14 cellular contexts compared by ENCODE assay signal in genomic region chr9:120441446-120442279, GRCh38.
DNase-seq lines count a peak whose midpoint lies in the region; ATAC-seq and TF ChIP-seq lines count a peak whose summit lies in the region.
"Had no signal": no experiment of that assay in that cellular context is flagged by ENCODE, and none has a peak within 500 bp of the region (broad histone marks: within the 10 kb centered on the region; RNA-seq: fewer than 3 reads in every experiment).

No MANE protein-coding gene starts in this region.

- CTCF ChIA-PET in IMR-90 (lab: Yijun Ruan, JAX): no interaction called here

- WGBS in IMR-90 (ENCODE audit: extremely low coverage in 2 of 2, insufficient read length in 1 of 2), 2 experiments: no CpG with 5 or more reads among the region's 9 CpGs

- peaks cover 29% of the 10 kb centered on the region for H3K9me1 ChIP-seq in IMR-90 (ENCODE audit: insufficient read depth, low read length)

- H2BK120ac ChIP-seq in IMR-90 (ENCODE audit: low read depth, low read length): peak overlapping the region; percentile 70

- no peaks in the 10 kb centered on the region for H3K27me3 Mint-ChIP-seq in activated CD4-positive, alpha-beta T cell treated with anti-CD3 and anti-CD28 coated beads, Interleukin-2, amount 10 ng/mL, durations not matched to agents 24 days and 14 days
- H3K27me3 Mint-ChIP-seq: activated naive CD8-positive, alpha-beta T cell treated with anti-CD3 and anti-CD28 coated beads, Interleukin-2, amount 10 ng/mL, durations not matched to agents 7 days and 5 days; T-helper 17 cell had no signal

- no peaks in the 10 kb centered on the region for H3K9me3 Mint-ChIP-seq in activated CD4-positive, alpha-beta T cell treated with anti-CD3 and anti-CD28 coated beads, Interleukin-2, amount 10 ng/mL, durations not matched to agents 24 days and 14 days

- H4K20me1 ChIP-seq in IMR-90 (ENCODE audit: insufficient read depth, low read length): no peaks in the 10 kb centered on the region

- ATAC-seq in IMR-90 (ENCODE audit: low read depth): peak; percentile 66
- no peak for ATAC-seq in gastrocnemius medialis
- ATAC-seq: psoas muscle, T-helper 17 cell had no signal

- 0 out of 2 replicates have a peak overlapping the region, but pooled peaks have one; percentile 27 for H3K23ac ChIP-seq in IMR-90 (ENCODE audit: low read depth, low read length)

- no peak overlapping the region for H2AFZ ChIP-seq in IMR-90 (replicated peaks; ENCODE audit: low read length, poor library complexity)

- H2AK5ac ChIP-seq in IMR-90 (ENCODE audit: low read depth, low read length): peak overlapping the region; percentile 20; the same call in 1 of the 2 replicates

- peak overlapping the region; percentile 50 for H3K4me2 ChIP-seq in IMR-90 (ENCODE audit: low read depth, low read length)

- H2BK20ac ChIP-seq in IMR-90 (ENCODE audit: low read depth, low read length): peak overlapping the region; percentile 77

- peak overlapping the region; percentile 49 for H3K18ac ChIP-seq in IMR-90 (ENCODE audit: low read depth, low read length)

- H2BK5ac ChIP-seq in IMR-90 (ENCODE audit: low read depth, low read length, poor library complexity, severe bottlenecking): peak overlapping the region; percentile 26

- peak overlapping the region; percentile 31 for H3K4ac ChIP-seq in IMR-90 (ENCODE audit: low read depth, low read length)

- H3K4me3 Mint-ChIP-seq in activated CD4-positive, alpha-beta T cell treated with anti-CD3 and anti-CD28 coated beads, Interleukin-2, amount 10 ng/mL, durations not matched to agents 24 days and 14 days: no peak overlapping the region
- H3K4me3 Mint-ChIP-seq: activated naive CD8-positive, alpha-beta T cell treated with anti-CD3 and anti-CD28 coated beads, Interleukin-2, amount 10 ng/mL, durations not matched to agents 7 days and 5 days; T-helper 17 cell had no signal

- H3K9me3 ChIP-seq in IMR-90 (ENCODE audit: control insufficient read depth, insufficient read depth, low read length) (no peaks in the 10 kb centered on the region), gastrocnemius medialis (no peaks in the 10 kb centered on the region)
- H3K9me3 ChIP-seq: psoas muscle had no signal

- H3K4me1 ChIP-seq in IMR-90 (ENCODE audit: control insufficient read depth, insufficient read depth, low read length) (peaks cover 27% of the 10 kb centered on the region), gastrocnemius medialis (no peaks in the 10 kb centered on the region)
- H3K4me1 ChIP-seq: psoas muscle had no signal

- H3K27ac ChIP-seq in IMR-90 (ENCODE audit: insufficient read depth, low read length) (peak overlapping the region; percentile 82), gastrocnemius medialis (no peak overlapping the region)
- H3K27ac ChIP-seq: psoas muscle had no signal

- no peak overlapping the region for H2AK9ac ChIP-seq in IMR-90 (replicated peaks; ENCODE audit: low read depth, low read length, poor library complexity)

- TF ChIP-seq POLR2A in IMR-90 (IDR thresholded peaks at IDR 0.05; ENCODE audit: low read depth, low read length) (no peak), gastrocnemius medialis (IDR thresholded peaks at IDR 0.05) (no peak)

- peak overlapping the region in 1 of 2 experiments; percentile 10; a peak in 2 of 4 replicates for H4K8ac ChIP-seq in IMR-90 (ENCODE audit: low read depth in 2 of 2, low read length in 2 of 2)

- H3K4me1 Mint-ChIP-seq in activated CD4-positive, alpha-beta T cell treated with anti-CD3 and anti-CD28 coated beads, Interleukin-2, amount 10 ng/mL, durations not matched to agents 24 days and 14 days: peaks cover 30% of the 10 kb centered on the region

- dilution Hi-C loops in IMR-90 (cut with HindIII; ENCODE audit: low sequenced_read_pairs, unreplicated experiment): no loop called here

- no peak for TF ChIP-seq CTCF in IMR-90 (conservative IDR thresholded peaks at IDR 0.05; ENCODE audit: low read depth, low read length)
- TF ChIP-seq CTCF in gastrocnemius medialis (IDR thresholded peaks at IDR 0.05 in 4 of 5, conservative IDR thresholded peaks at IDR 0.05 in 1 of 5): no peak

- peaks cover 13% of the 10 kb centered on the region for H3K36me3 ChIP-seq in IMR-90 (ENCODE audit: control insufficient read depth, insufficient read depth, low read length)
- peaks cover 0 to 32% of the 10 kb centered on the region in 2 donors for H3K36me3 ChIP-seq in gastrocnemius medialis

- POLR2A ChIA-PET in IMR-90 (lab: Charles Lee; ENCODE audit: unreplicated experiment): no interaction called here

- peak overlapping the region; percentile 39 for H3K14ac ChIP-seq in IMR-90 (replicated peaks; ENCODE audit: low read depth, low read length)

- peaks cover 56% of the 10 kb centered on the region for H3K36me3 Mint-ChIP-seq in activated CD4-positive, alpha-beta T cell treated with anti-CD3 and anti-CD28 coated beads, Interleukin-2, amount 10 ng/mL, durations not matched to agents 24 days and 14 days (ENCODE audit: low read depth)

- DNase-seq in IMR-90 (peak; percentile 93), amniotic epithelial cell (ENCODE audit: low read depth) (peak; percentile 95), hepatic stellate cell (ENCODE audit: low spot score) (peak; percentile 60), stromal cell of bone marrow (ENCODE audit: low read depth) (peak; percentile 44), gastrocnemius medialis (no peak), cerebellum (ENCODE audit: low spot score) (no peak)
- DNase-seq in activated CD4-positive, alpha-beta T cell treated with anti-CD3 and anti-CD28 coated beads, Interleukin-2, amount 10 ng/mL, durations not matched to agents 24 days and 14 days: no peak
- DNase-seq: activated naive CD8-positive, alpha-beta T cell treated with anti-CD3 and anti-CD28 coated beads, Interleukin-2, amount 10 ng/mL, durations not matched to agents 7 days and 5 days; GOT3; midbrain; NCI-H2081 treated with DMSO at 0.1 percent for 48 hours; psoas muscle; substantia nigra; T-helper 17 cell had no signal

- peak overlapping the region; percentile 52; the same call in 1 of the 3 replicates for H2BK15ac ChIP-seq in IMR-90 (ENCODE audit: low read depth, low read length)

- H3K9ac ChIP-seq in IMR-90 (ENCODE audit: low read depth, low read length): no peak overlapping the region; the same call in 1 of the 2 replicates

- H3K4me3 ChIP-seq in IMR-90 (ENCODE audit: insufficient read depth, low read depth, low read length): no peak overlapping the region
- no peak overlapping the region for H3K4me3 ChIP-seq in gastrocnemius medialis
- H3K4me3 ChIP-seq: psoas muscle had no signal

- no peak overlapping the region for H3K27ac Mint-ChIP-seq in activated CD4-positive, alpha-beta T cell treated with anti-CD3 and anti-CD28 coated beads, Interleukin-2, amount 10 ng/mL, durations not matched to agents 24 days and 14 days
- H3K27ac Mint-ChIP-seq: activated naive CD8-positive, alpha-beta T cell treated with anti-CD3 and anti-CD28 coated beads, Interleukin-2, amount 10 ng/mL, durations not matched to agents 7 days and 5 days; T-helper 17 cell had no signal

- BruUV-seq in IMR-90 (replicated peaks; lab: Mats Ljungman, UMichigan): no TSS peak

- in situ Hi-C loops in IMR-90 (cut with MboI; ENCODE audit: low sequenced_read_pairs): no loop called here
- in situ Hi-C loops in gastrocnemius medialis (cut with MboI; ENCODE audit: low sequenced_read_pairs in 4 of 4): no loop called here

- no peak for TF ChIP-seq RAD21 in IMR-90 (IDR thresholded peaks at IDR 0.05; ENCODE audit: low read length)

- intact Hi-C loops in IMR-90 (cut with micrococcal nuclease) (no loop called here), gastrocnemius medialis (cut with DNase I; ENCODE audit: low total_unique reads) (no loop called here)
- intact Hi-C loops in activated CD4-positive, alpha-beta T cell treated with anti-CD3 and anti-CD28 coated beads, Interleukin-2, amount 10 ng/mL, durations not matched to agents 24 days and 14 days (cut with micrococcal nuclease): no loop called here

- no peaks in the 10 kb centered on the region for H3K27me3 ChIP-seq in IMR-90 (ENCODE audit: control insufficient read depth, insufficient read depth, low read length)
- H3K27me3 ChIP-seq in gastrocnemius medialis: no peaks in the 10 kb centered on the region

- H3K79me1 ChIP-seq in IMR-90 (ENCODE audit: low read depth in 1 of 2, low read length in 2 of 2): peaks cover 8 to 32% of the 10 kb centered on the region in 2 experiments; a peak in 2 of 4 replicates

- 0 out of 2 replicates have a peak overlapping the region, but pooled peaks have one; percentile 21 for H4K5ac ChIP-seq in IMR-90 (ENCODE audit: low read depth, low read length)

- peak overlapping the region; percentile 8; the same call in 1 of the 2 replicates for H3K56ac ChIP-seq in IMR-90 (ENCODE audit: extremely low read depth, insufficient read depth, low read length)

- H4K91ac ChIP-seq in IMR-90 (ENCODE audit: insufficient read depth, low read depth, low read length): peak overlapping the region; percentile 44

TF ChIP-seq in IMR-90, 13 proteins besides CTCF, POLR2A, EP300 and RAD21 (continues in another document):
- TF ChIP-seq USF2 (IDR thresholded peaks at IDR 0.05; ENCODE audit: low read depth, low read length): no peak
- TF ChIP-seq MAFK (IDR thresholded peaks at IDR 0.05; ENCODE audit: low read depth, low read length): no peak
- no peak for TF ChIP-seq NFE2L2 (IDR thresholded peaks at IDR 0.05; ENCODE audit: low read depth, low read length)
- peak; percentile 96 for TF ChIP-seq RCOR1 (IDR thresholded peaks at IDR 0.05; ENCODE audit: insufficient replicate concordance, low read length)
- TF ChIP-seq CHD1 (IDR thresholded peaks at IDR 0.05; ENCODE audit: low read depth, low read length): no peak
- TF ChIP-seq BHLHE40 (IDR thresholded peaks at IDR 0.05; ENCODE audit: low read depth, low read length): 0 out of 2 replicates have a peak, but pooled peaks have one; percentile 4
- no peak for TF ChIP-seq ELK1 (IDR thresholded peaks at IDR 0.05; ENCODE audit: borderline replicate concordance, low read depth, low read length)
- no peak for TF ChIP-seq SMC3 (IDR thresholded peaks at IDR 0.05; ENCODE audit: low read depth, low read length)

Comparison
In these comparisons a context has a peak if more than half of its experiments do, and no peak if none do; other contexts are left out.
1. DNase-seq: peak in IMR-90 (single experiment), amniotic epithelial cell (single experiment), hepatic stellate cell (single experiment) and stromal cell of bone marrow (single experiment); none in gastrocnemius medialis (0 of 2), activated CD4-positive, alpha-beta T cell treated with anti-CD3 and anti-CD28 coated beads, Interleukin-2, amount 10 ng/mL, durations not matched to agents 24 days and 14 days (single experiment) and cerebellum (single experiment).